Comparison of ENCODE assay signal across 8 cellular contexts in the genomic region with DNA sequence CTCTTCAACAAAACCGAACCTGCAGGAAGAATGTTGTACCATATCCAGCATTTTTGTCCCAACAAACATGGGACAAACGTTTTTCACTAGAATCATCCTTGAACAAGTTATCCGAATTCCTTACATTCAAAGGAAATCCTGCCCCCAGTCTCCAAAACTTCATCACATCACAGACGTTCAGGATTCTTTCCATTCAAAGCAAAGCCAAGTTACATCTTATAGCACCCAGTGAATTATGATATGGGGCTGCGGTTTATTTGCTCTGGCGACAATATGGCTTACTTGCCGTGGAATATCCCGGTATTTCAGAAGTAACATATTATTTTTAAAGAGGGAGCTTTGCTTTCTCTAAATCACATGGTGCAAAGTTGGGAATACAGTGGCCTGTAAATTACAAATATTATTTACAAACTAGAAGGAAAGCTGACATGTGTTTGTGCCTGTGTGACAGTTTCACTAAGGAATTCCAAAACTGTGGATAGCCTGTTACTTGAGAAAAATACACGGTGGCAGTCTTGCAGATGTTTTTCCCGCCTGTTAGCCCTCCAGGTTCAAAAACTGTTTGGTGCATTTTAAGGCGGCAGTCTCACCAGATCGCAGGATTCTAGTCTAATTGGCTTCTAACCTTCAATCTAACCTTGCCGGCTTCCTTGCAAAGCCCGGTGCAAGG. TPM values are rescaled to one million over a fixed set of nuclear protein-coding genes. Genes with fewer than 3 reads are reported as not detected.
DNase-seq lines count a peak whose midpoint lies in the region; ATAC-seq and TF ChIP-seq lines count a peak whose summit lies in the region.

No MANE protein-coding gene starts in this region.

- no peaks in the 10 kb centered on the region for H3K9me3 ChIP-seq in BE2C

- H3K4me1 Mint-ChIP-seq in natural killer cell treated with Interleukin-12 subunit alpha and Interleukin-12 subunit beta and Interleukin-15 and Interleukin-18, amount 100 ng/mL, for 72 hours (ENCODE audit: low read depth in 2 of 2) = peaks cover 43 to 67% of the 10 kb centered on the region in 2 donors

- H3K36me3 ChIP-seq in BE2C = 0 out of 2 replicates have a peak, but pooled peaks cover 3% of the 10 kb centered on the region

- no peaks in the 10 kb centered on the region for H3K27me3 ChIP-seq in BE2C

- peak overlapping the region; percentile 84 to 90 for H3K27ac Mint-ChIP-seq in natural killer cell treated with Interleukin-12 subunit alpha and Interleukin-12 subunit beta and Interleukin-15 and Interleukin-18, amount 100 ng/mL, for 72 hours

- H3K36me3 Mint-ChIP-seq in natural killer cell treated with Interleukin-12 subunit alpha and Interleukin-12 subunit beta and Interleukin-15 and Interleukin-18, amount 100 ng/mL, for 72 hours = peaks cover 22% of the 10 kb centered on the region

- H3K9me3 Mint-ChIP-seq in natural killer cell treated with Interleukin-12 subunit alpha and Interleukin-12 subunit beta and Interleukin-15 and Interleukin-18, amount 100 ng/mL, for 72 hours = no peaks in the 10 kb centered on the region

- H3K4me3 ChIP-seq in BE2C (ENCODE audit: low read depth, low read length) (peak overlapping the region; percentile 91), LNCaP clone FGC (ENCODE audit: low read depth, low read length) (peak overlapping the region; percentile 85), coronary artery (peak overlapping the region; percentile 90)

- no peak for ATAC-seq in natural killer cell treated with Interleukin-12 subunit alpha and Interleukin-12 subunit beta and Interleukin-15 and Interleukin-18, amount 100 ng/mL, for 72 hours
- no peak for ATAC-seq in HG03469 (IDR thresholded peaks at IDR 0.05; ENCODE audit: unreplicated experiment)

- TF ChIP-seq CTCF in BE2C (IDR thresholded peaks at IDR 0.05; ENCODE audit: low read depth, low read length) (no peak), LNCaP clone FGC (IDR thresholded peaks at IDR 0.05; ENCODE audit: control insufficient read depth, extremely low read depth, insufficient read depth) (no peak), coronary artery (IDR thresholded peaks at IDR 0.05) (no peak)

- no peaks in the 10 kb centered on the region for H3K27me3 Mint-ChIP-seq in natural killer cell treated with Interleukin-12 subunit alpha and Interleukin-12 subunit beta and Interleukin-15 and Interleukin-18, amount 100 ng/mL, for 72 hours

- H3K4me1 ChIP-seq in BE2C = peaks cover 5% of the 10 kb centered on the region

- DNase-seq in BE2C (no peak), LNCaP clone FGC (ENCODE audit: low read depth) (no peak), coronary artery (ENCODE audit: low spot score) (no peak), DMS153 treated with DMSO at 0.1 percent for 48 hours (lab: John Stamatoyannopoulos, UW; ENCODE audit: unreplicated experiment) (no peak), HCEC 1CT (no peak), NCI-H2029 (lab: John Stamatoyannopoulos, UW) (no peak)
- no peak for DNase-seq in natural killer cell treated with Interleukin-12 subunit alpha and Interleukin-12 subunit beta and Interleukin-15 and Interleukin-18, amount 100 ng/mL, for 72 hours (ENCODE audit: low spot score)

- peak overlapping the region; percentile 76 for H3K4me3 Mint-ChIP-seq in natural killer cell treated with Interleukin-12 subunit alpha and Interleukin-12 subunit beta and Interleukin-15 and Interleukin-18, amount 100 ng/mL, for 72 hours

- H3K27ac ChIP-seq in coronary artery = peak overlapping the region; percentile 99 to 100

RNA-seq across cellular contexts. Expression of gene MBNL1, which starts 0.8 kb away (rescaled TPM):
- polyA plus RNA-seq in BE2C (2012; ENCODE audit: insufficient read depth, insufficient read length, low read depth) = 41.6 TPM
- 100 to 1,000 TPM; 353 to 509 TPM for total RNA-seq in natural killer cell treated with Interleukin-12 subunit alpha and Interleukin-12 subunit beta and Interleukin-15 and Interleukin-18, amount 100 ng/mL, for 72 hours
